ENCODE assay signal across 13 cellular contexts in the genomic region with DNA sequence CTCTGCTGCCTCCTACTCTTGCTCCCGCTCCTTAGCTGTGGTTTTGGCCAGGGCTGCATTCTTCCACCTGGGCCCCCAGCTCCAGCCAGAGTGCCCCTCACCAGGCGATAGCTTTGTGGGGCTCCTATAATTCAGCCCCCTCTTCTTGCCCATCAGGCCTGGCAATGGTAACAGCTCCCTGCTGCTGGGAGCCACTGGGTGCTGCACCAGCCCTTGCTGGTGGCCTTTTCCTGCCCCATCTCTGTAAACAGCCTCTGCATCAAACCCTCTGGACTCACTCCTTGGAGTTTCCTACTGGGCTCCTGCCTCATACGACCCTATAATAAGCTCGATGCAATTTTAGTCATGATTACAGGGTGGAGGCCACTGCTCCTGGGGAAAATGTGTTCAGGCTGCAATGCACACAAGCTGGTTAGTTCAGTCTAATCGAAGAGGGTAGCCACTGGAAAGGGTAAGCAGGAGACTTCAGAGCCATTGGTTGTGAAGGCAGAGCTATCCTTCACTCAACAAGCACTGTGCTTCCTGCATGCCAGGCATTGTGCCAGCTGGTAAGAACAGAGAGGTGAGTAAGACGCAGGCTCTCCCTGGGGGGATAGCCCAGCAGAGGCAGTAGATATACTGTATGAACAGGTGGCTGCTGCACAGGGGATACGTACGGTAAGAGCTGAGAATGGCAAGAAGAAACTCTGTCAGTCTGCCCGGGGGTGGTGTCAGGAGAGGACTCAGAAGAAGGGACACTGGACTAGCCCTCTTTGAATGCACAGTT. TPM values are rescaled to one million over a fixed set of nuclear protein-coding genes. Genes with fewer than 3 reads are reported as not detected.
DNase-seq lines count a peak whose midpoint lies in the region; ATAC-seq and TF ChIP-seq lines count a peak whose summit lies in the region.
"Had no signal": no experiment of that assay in that cellular context is flagged by ENCODE, and none has a peak within 500 bp of the region (broad histone marks: within the 10 kb centered on the region; RNA-seq: fewer than 3 reads in every experiment).

No MANE protein-coding gene starts in this region.

- DNase-seq in DMS 273 (lab: John Stamatoyannopoulos, UW; ENCODE audit: unreplicated experiment) (peak; percentile 61), DMS 273 treated with DMSO at 0.1 percent for 48 hours (lab: John Stamatoyannopoulos, UW) (no peak), SJCRH30 (peak; percentile 57 to 62), foreskin keratinocyte (peak; percentile 59 to 81), thyroid gland (peak; percentile 51 to 61), GF-D8 (lab: John Stamatoyannopoulos, UW) (no peak), mesendoderm (no peak), KG1 (lab: John Stamatoyannopoulos, UW) (no peak)
- DNase-seq: activated CD4-positive, alpha-beta T cell treated with anti-CD3 and anti-CD28 coated beads, Interleukin-2, amount 10 ng/mL, durations not matched to agents 24 days and 14 days; activated naive CD8-positive, alpha-beta T cell treated with anti-CD3 and anti-CD28 coated beads, Interleukin-2, amount 10 ng/mL, durations not matched to agents 7 days and 5 days; HCEC 1CT; retina had no signal

- intact Hi-C loops in thyroid gland (cut with DNase I): no loop called here

- peak; percentile 89 for ATAC-seq in foreskin keratinocyte

- H3K79me1 ChIP-seq in mesendoderm (ENCODE audit: low read length): no peaks in the 10 kb centered on the region

- H3K27me3 ChIP-seq in SJCRH30: no peaks in the 10 kb centered on the region
- peaks cover 4% of the 10 kb centered on the region for H3K27me3 ChIP-seq in foreskin keratinocyte
- H3K27me3 ChIP-seq in thyroid gland: no peaks in the 10 kb centered on the region
- no peaks in the 10 kb centered on the region for H3K27me3 ChIP-seq in mesendoderm (ENCODE audit: insufficient read depth, low read length, poor library complexity)

- no peak overlapping the region for H3K23ac ChIP-seq in mesendoderm (ENCODE audit: low read length)

- H2BK120ac ChIP-seq in mesendoderm (ENCODE audit: low read depth, low read length): no peak overlapping the region

- no peak overlapping the region for H2BK15ac ChIP-seq in mesendoderm (replicated peaks; ENCODE audit: low read depth)

- H3K79me2 ChIP-seq in mesendoderm (ENCODE audit: control insufficient read depth, insufficient read depth, low read length): no peaks in the 10 kb centered on the region

- no peak overlapping the region for H4K5ac ChIP-seq in mesendoderm (ENCODE audit: low read length)

- H4K8ac ChIP-seq in mesendoderm (ENCODE audit: low read depth, low read length): no peak overlapping the region

- no peak overlapping the region for H2BK5ac ChIP-seq in mesendoderm (ENCODE audit: low read length)

- H3K27ac ChIP-seq in SJCRH30 (no peak overlapping the region), foreskin keratinocyte (no peak overlapping the region), thyroid gland (no peak overlapping the region), mesendoderm (ENCODE audit: low read depth, low read length) (no peak overlapping the region)
- H3K27ac ChIP-seq: 22Rv1 had no signal

- H2AK5ac ChIP-seq in mesendoderm (ENCODE audit: low read length): no peak overlapping the region

- no peak overlapping the region for H3K56ac ChIP-seq in mesendoderm (ENCODE audit: low read length)

- WGBS in thyroid gland, 2 donors: 72 to 76% methylated on average over 9 of the region's 9 CpGs
- no CpG with 5 or more reads among the region's 9 CpGs for WGBS in mesendoderm (ENCODE audit: extremely low coverage, insufficient coverage, low lambda C conversion rate)

- H3K4me3 ChIP-seq in SJCRH30: no peak overlapping the region
- H3K4me3 ChIP-seq in thyroid gland (replicated peaks in 1 of 3): no peak overlapping the region
- no peak overlapping the region for H3K4me3 ChIP-seq in mesendoderm (ENCODE audit: low read length)

- TF ChIP-seq POLR2A in thyroid gland (IDR thresholded peaks at IDR 0.05): no peak

- H3K9me3 ChIP-seq in SJCRH30 (replicated peaks) (no peaks in the 10 kb centered on the region), thyroid gland (no peaks in the 10 kb centered on the region)

- H3K4ac ChIP-seq in mesendoderm (ENCODE audit: low read depth, low read length): no peak overlapping the region

- H3K36me3 ChIP-seq in SJCRH30: no peaks in the 10 kb centered on the region
- no peaks in the 10 kb centered on the region for H3K36me3 ChIP-seq in thyroid gland
- H3K36me3 ChIP-seq in mesendoderm (ENCODE audit: control insufficient read depth, insufficient read depth, low read length): no peaks in the 10 kb centered on the region

- no peak overlapping the region for H3K4me2 ChIP-seq in mesendoderm (ENCODE audit: low read length)

- H3K4me1 ChIP-seq in SJCRH30 (peaks cover 42% of the 10 kb centered on the region), foreskin keratinocyte (peaks cover 9% of the 10 kb centered on the region), thyroid gland (peaks cover 13 to 27% of the 10 kb centered on the region in 2 donors), mesendoderm (ENCODE audit: control insufficient read depth, low read depth, low read length) (no peaks in the 10 kb centered on the region)

- no peak overlapping the region for H3K9ac ChIP-seq in mesendoderm (ENCODE audit: low read length)

- peak; percentile 28 for TF ChIP-seq CTCF in foreskin keratinocyte (conservative IDR thresholded peaks at IDR 0.05)
- TF ChIP-seq CTCF in thyroid gland (IDR thresholded peaks at IDR 0.05): no peak

- H3K18ac ChIP-seq in mesendoderm (ENCODE audit: low read length): no peak overlapping the region

RNA-seq across cellular contexts. Expression of a gene that starts 24.7 kb away (rescaled TPM):
- 24.7 and 29.0 TPM in 2 replicates for total RNA-seq in SJCRH30 (2014; rRNA removed; shearing (Covaris generic))
- total RNA-seq in foreskin keratinocyte: 4.7 and 5.7 TPM in 2 replicates
- polyA plus RNA-seq in foreskin keratinocyte: 1.9 and 3.2 TPM in 2 replicates
- 10 to 100 TPM; 15.3 to 29.9 (median 17.8) TPM for total RNA-seq in thyroid gland
- 3.1 TPM for polyA plus RNA-seq in mesendoderm (2013, experiment 1 of 2)
- polyA plus RNA-seq in mesendoderm (2013, experiment 2 of 2): 2.5 TPM

Comparison
In these comparisons a context has a peak if more than half of its experiments do, and no peak if none do; other contexts are left out.
1. DNase-seq: peak in DMS 273 (single experiment), SJCRH30 (2 of 2), foreskin keratinocyte (2 of 2) and thyroid gland (2 of 2); none in DMS 273 treated with DMSO at 0.1 percent for 48 hours (single experiment), GF-D8 (single experiment), mesendoderm (single experiment) and KG1 (single experiment).